1 cellular context compared by ENCODE assay signal in the genomic region with DNA sequence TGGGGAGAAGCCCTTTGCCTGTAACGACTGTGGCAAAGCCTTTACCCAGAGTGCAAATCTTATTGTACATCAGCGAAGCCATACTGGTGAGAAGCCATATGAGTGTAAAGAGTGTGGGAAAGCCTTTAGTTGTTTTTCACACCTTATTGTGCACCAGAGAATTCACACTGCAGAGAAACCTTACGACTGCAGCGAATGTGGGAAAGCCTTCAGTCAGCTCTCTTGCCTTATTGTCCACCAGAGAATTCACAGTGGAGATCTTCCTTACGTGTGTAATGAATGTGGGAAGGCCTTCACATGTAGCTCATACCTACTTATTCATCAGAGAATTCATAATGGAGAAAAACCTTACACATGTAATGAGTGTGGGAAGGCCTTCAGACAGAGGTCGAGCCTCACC.
TF ChIP-seq lines count a peak whose summit lies in the region.

No MANE protein-coding gene starts in this region.

TF ChIP-seq in GM12878, 131 proteins besides CTCF, POLR2A, EP300 and RAD21:
- TF ChIP-seq POLR2AphosphoS2 (IDR thresholded peaks at IDR 0.05; ENCODE audit: low read depth, low read length), result no peak
- TF ChIP-seq NBN (IDR thresholded peaks at IDR 0.05), result no peak
- TF ChIP-seq RELA (IDR thresholded peaks at IDR 0.05; ENCODE audit: borderline replicate concordance, partially characterized antibody), result no peak
- no peak for TF ChIP-seq RBBP5 (conservative IDR thresholded peaks at IDR 0.05)
- no peak for TF ChIP-seq HSF1 (IDR thresholded peaks at IDR 0.05; ENCODE audit: low read depth, low read length)
- TF ChIP-seq POLR2AphosphoS5 (IDR thresholded peaks at IDR 0.05; ENCODE audit: low read length), result no peak
- no peak for TF ChIP-seq ZNF207 (IDR thresholded peaks at IDR 0.05; ENCODE audit: borderline replicate concordance)
TF ChIP-seq in GM12878: peak in this region for 0.
